ENCODE assay signal across 32 cellular contexts in genomic region chr2:71048096-71048495, GRCh38.
"Had no signal": no experiment of that assay in that cellular context is flagged by ENCODE, and none has a peak within 500 bp of the region (broad histone marks: within the 10 kb centered on the region; RNA-seq: fewer than 3 reads in every experiment).

No MANE protein-coding gene starts in this region.

- H3K9me3 ChIP-seq: ascending aorta, body of pancreas, breast epithelium, Peyer's patch, SJSA1, SK-N-SH had no signal

- H3K9me3 Mint-ChIP-seq: activated CD4-positive, alpha-beta T cell treated with anti-CD3 and anti-CD28 coated beads, Interleukin-2, amount 10 ng/mL, durations not matched to agents 7 days and 5 days; activated naive CD4-positive, alpha-beta T cell treated with anti-CD3 and anti-CD28 coated beads, Interleukin-2, amount 10 ng/mL, durations not matched to agents 7 days and 5 days; activated naive CD8-positive, alpha-beta T cell treated with anti-CD3 and anti-CD28 coated beads, Interleukin-2, amount 10 ng/mL, durations not matched to agents 7 days and 5 days; activated T-cell treated with anti-CD3 and anti-CD28 coated beads, Interleukin-2, amount 50 U/mL, for 4 hours; T-helper 1 cell treated with Interleukin-12 subunit alpha and Interleukin-12 subunit beta and Interleukin-4 antibody, amounts not matched to agents 30 μg/mL and 1 μg/mL, for 36 hours; T-helper 2 cell treated with Interferon-gamma antibody and Interleukin-4, amounts not matched to agents 5 μg/mL and 100 μg/mL, for 36 hours; WTC11 had no signal

- H3K27ac Mint-ChIP-seq: activated CD4-positive, alpha-beta T cell treated with anti-CD3 and anti-CD28 coated beads for 36 hours; activated CD4-positive, alpha-beta T cell treated with anti-CD3 and anti-CD28 coated beads, Interleukin-2, amount 10 ng/mL, durations not matched to agents 7 days and 5 days; activated CD8-positive, alpha-beta T cell treated with anti-CD3 and anti-CD28 coated beads, Interleukin-2, amount 10 ng/mL, durations not matched to agents 7 days and 5 days; activated naive CD4-positive, alpha-beta T cell treated with anti-CD3 and anti-CD28 coated beads, Interleukin-2, amount 10 ng/mL, durations not matched to agents 7 days and 5 days; activated naive CD8-positive, alpha-beta T cell treated with anti-CD3 and anti-CD28 coated beads, Interleukin-2, amount 10 ng/mL, durations not matched to agents 7 days and 5 days; T-helper 1 cell treated with Interleukin-12 subunit alpha and Interleukin-12 subunit beta and Interleukin-4 antibody, amounts not matched to agents 30 μg/mL and 1 μg/mL, for 36 hours; T-helper 2 cell treated with Interferon-gamma antibody and Interleukin-4, amounts not matched to agents 5 μg/mL and 100 μg/mL, for 36 hours; WTC11 had no signal

- H3K4me2 ChIP-seq: KMS-11, SK-N-SH had no signal

- H3K36me3 ChIP-seq: ascending aorta, breast epithelium, Peyer's patch, SJSA1 had no signal

- H3K4me3 Mint-ChIP-seq: activated CD4-positive, alpha-beta T cell treated with anti-CD3 and anti-CD28 coated beads for 36 hours; activated CD4-positive, alpha-beta T cell treated with anti-CD3 and anti-CD28 coated beads, Interleukin-2, amount 10 ng/mL, durations not matched to agents 7 days and 5 days; activated CD8-positive, alpha-beta T cell treated with anti-CD3 and anti-CD28 coated beads, Interleukin-2, amount 10 ng/mL, durations not matched to agents 7 days and 5 days; activated naive CD4-positive, alpha-beta T cell treated with anti-CD3 and anti-CD28 coated beads, Interleukin-2, amount 10 ng/mL, durations not matched to agents 7 days and 5 days; activated naive CD8-positive, alpha-beta T cell treated with anti-CD3 and anti-CD28 coated beads, Interleukin-2, amount 10 ng/mL, durations not matched to agents 7 days and 5 days; activated T-cell treated with anti-CD3 and anti-CD28 coated beads, Interleukin-2, amount 50 U/mL, for 4 hours; T-helper 1 cell treated with Interleukin-12 subunit alpha and Interleukin-12 subunit beta and Interleukin-4 antibody, amounts not matched to agents 30 μg/mL and 1 μg/mL, for 36 hours; T-helper 2 cell treated with Interferon-gamma antibody and Interleukin-4, amounts not matched to agents 5 μg/mL and 100 μg/mL, for 36 hours; WTC11 had no signal

- H3K9ac ChIP-seq: KMS-11, SK-N-SH had no signal

- H3K27me3 Mint-ChIP-seq: activated CD4-positive, alpha-beta T cell treated with anti-CD3 and anti-CD28 coated beads, Interleukin-2, amount 10 ng/mL, durations not matched to agents 7 days and 5 days; activated naive CD4-positive, alpha-beta T cell treated with anti-CD3 and anti-CD28 coated beads, Interleukin-2, amount 10 ng/mL, durations not matched to agents 7 days and 5 days; activated naive CD8-positive, alpha-beta T cell treated with anti-CD3 and anti-CD28 coated beads, Interleukin-2, amount 10 ng/mL, durations not matched to agents 7 days and 5 days had no signal

- H3K27ac ChIP-seq: ascending aorta, body of pancreas, breast epithelium, KMS-11, Peyer's patch, SJSA1 had no signal

- FAIRE-seq: TTC549 had no signal

- H3K36me3 Mint-ChIP-seq: activated naive CD4-positive, alpha-beta T cell treated with anti-CD3 and anti-CD28 coated beads, Interleukin-2, amount 10 ng/mL, durations not matched to agents 7 days and 5 days; activated naive CD8-positive, alpha-beta T cell treated with anti-CD3 and anti-CD28 coated beads, Interleukin-2, amount 10 ng/mL, durations not matched to agents 7 days and 5 days; WTC11 had no signal

- H3K4me1 Mint-ChIP-seq: activated CD4-positive, alpha-beta T cell treated with anti-CD3 and anti-CD28 coated beads, Interleukin-2, amount 10 ng/mL, durations not matched to agents 7 days and 5 days; activated naive CD4-positive, alpha-beta T cell treated with anti-CD3 and anti-CD28 coated beads, Interleukin-2, amount 10 ng/mL, durations not matched to agents 7 days and 5 days had no signal

- DNase-seq: activated CD4-positive, alpha-beta T cell treated with anti-CD3 and anti-CD28 coated beads for 36 hours; activated CD4-positive, alpha-beta T cell treated with anti-CD3 and anti-CD28 coated beads, Interleukin-2, amount 10 ng/mL, durations not matched to agents 7 days and 5 days; activated CD4-positive, alpha-beta T cell treated with anti-CD3 and anti-CD28 coated beads, Interleukin-2, amount 50 U/mL, for 48 hours; activated CD8-positive, alpha-beta T cell treated with anti-CD3 and anti-CD28 coated beads, Interleukin-2, amount 10 ng/mL, durations not matched to agents 7 days and 5 days; activated effector memory CD4-positive, alpha-beta T cell treated with Interleukin-2 at 50 U/mL for 16 hours; activated naive CD4-positive, alpha-beta T cell treated with anti-CD3 and anti-CD28 coated beads, Interleukin-2, amount 10 ng/mL, durations not matched to agents 7 days and 5 days; activated naive CD8-positive, alpha-beta T cell treated with anti-CD3 and anti-CD28 coated beads, Interleukin-2, amount 10 ng/mL, durations not matched to agents 7 days and 5 days; activated T-cell treated with anti-CD3 and anti-CD28 coated beads, Interleukin-2, amount 50 U/mL, for 4 hours; amygdala; body of pancreas; MM.1S; MV-4-11; NCI-H1092; NCI-H1436 treated with DMSO at 0.1 percent for 48 hours; NCI-H1694 treated with DMSO at 0.1 percent for 48 hours; NCI-H2029; NCI-H345; NCI-H524 treated with DMSO at 0.1 percent for 48 hours; PC-3; Peyer's patch; RPMI8226; SHP77 treated with DMSO at 0.1 percent for 48 hours; SK-N-SH had no signal

- H3K4me3 ChIP-seq: ascending aorta, body of pancreas, breast epithelium, Peyer's patch, SJSA1 had no signal

- H3K4me1 ChIP-seq: ascending aorta, breast epithelium, Peyer's patch, SJSA1 had no signal

- H3K27me3 ChIP-seq: ascending aorta, body of pancreas, breast epithelium, Peyer's patch, SJSA1 had no signal

- ATAC-seq: activated CD4-positive, alpha-beta T cell treated with anti-CD3 and anti-CD28 coated beads for 36 hours; activated CD4-positive, CD25-positive, alpha-beta regulatory T cell treated with anti-CD3 and anti-CD28 coated beads, Interleukin-2, amount 50 U/mL, for 24 hours; activated CD8-positive, alpha-beta T cell treated with anti-CD3 and anti-CD28 coated beads, Interleukin-2, amount 10 ng/mL, durations not matched to agents 7 days and 5 days; activated T-cell treated with anti-CD3 and anti-CD28 coated beads, Interleukin-2, amount 50 U/mL, for 4 hours; body of pancreas; PC-3; WTC11 had no signal
